ENCODE assay signal across 15 cellular contexts in genomic region chr21:38793926-38794713, GRCh38. TPM values are rescaled to one million over a fixed set of nuclear protein-coding genes. Genes with fewer than 3 reads are reported as not detected.
DNase-seq lines count a peak whose midpoint lies in the region; ATAC-seq, FAIRE-seq and TF ChIP-seq lines count a peak whose summit lies in the region.
"Had no signal": no experiment of that assay in that cellular context is flagged by ENCODE, and none has a peak within 500 bp of the region (broad histone marks: within the 10 kb centered on the region; RNA-seq: fewer than 3 reads in every experiment).

No MANE protein-coding gene starts in this region.

- WGBS in A549 (ENCODE audit: missing lambda C conversion rate) = 79% methylated on average over 12 of the region's 16 CpGs
- 77% methylated on average over 16 of the region's 16 CpGs for WGBS in hepatocyte (ENCODE audit: low lambda C conversion rate, missing lambda C conversion rate)

- H3K27me3 ChIP-seq in hepatocyte = no peaks in the 10 kb centered on the region
- H3K27me3 ChIP-seq: thyroid gland had no signal

- no peaks in the 10 kb centered on the region for H3K36me3 ChIP-seq in hepatocyte (replicated peaks; ENCODE audit: insufficient read depth, low read depth)
- H3K36me3 ChIP-seq: thyroid gland had no signal

- no peaks in the 10 kb centered on the region for H4K20me1 ChIP-seq in hepatocyte (ENCODE audit: insufficient read depth, poor library complexity, severe bottlenecking)

- H3K4me3 ChIP-seq in A549 = no peak overlapping the region
- H3K4me3 ChIP-seq in hepatocyte = no peak overlapping the region
- H3K4me3 ChIP-seq: thyroid gland had no signal

- no peak overlapping the region for H2AFZ ChIP-seq in hepatocyte

- DNase-seq in A549 (ENCODE audit: low read depth in 1 of 2, low spot score in 1 of 2) (peak in 1 of 2 experiments; percentile 71), DMS79 treated with DMSO at 0.1 percent for 48 hours (lab: John Stamatoyannopoulos, UW) (peak; percentile 58), NCI-H510A treated with DMSO at 0.1 percent for 48 hours (lab: John Stamatoyannopoulos, UW) (peak; percentile 96), hepatocyte (ENCODE audit: low spot score) (peak; percentile 73), ureter (ENCODE audit: low spot score) (no peak), substantia nigra (lab: John Stamatoyannopoulos, UW) (no peak)
- DNase-seq: activated CD4-positive, alpha-beta T cell treated with anti-CD3 and anti-CD28 coated beads, Interleukin-2, amount 50 U/mL, for 48 hours; activated T-cell treated with anti-CD3 and anti-CD28 coated beads, Interleukin-2, amount 50 U/mL, for 24 hours; EL; GOT3; NCI-H187; T-cell had no signal

- CTCF ChIA-PET in A549 (lab: Yijun Ruan, JAX) = interaction anchor here (1.1 kb wide), 1 partner anchor 17 kb away, joined by 3 read pairs; no protein-coding TSS in a partner anchor

- H3K9me2 ChIP-seq in hepatocyte (replicated peaks; ENCODE audit: insufficient read depth) = no peaks in the 10 kb centered on the region

- TF ChIP-seq POLR2A in A549 (IDR thresholded peaks at IDR 0.05; ENCODE audit: low read length) = no peak

- no peak for TF ChIP-seq CTCF in A549 (IDR thresholded peaks at IDR 0.05)
- TF ChIP-seq CTCF in hepatocyte (IDR thresholded peaks at IDR 0.05; ENCODE audit: poor library complexity) = no peak

- H3K9me3 ChIP-seq in A549 = 0 out of 3 replicates have a peak, but pooled peaks cover 14% of the 10 kb centered on the region
- H3K9me3 ChIP-seq in hepatocyte (ENCODE audit: low read depth) = no peaks in the 10 kb centered on the region
- H3K9me3 ChIP-seq: thyroid gland had no signal

- POLR2A ChIA-PET in A549 (lab: Yijun Ruan, JAX) = no interaction called here

- TF ChIP-seq EP300 in A549 (IDR thresholded peaks at IDR 0.05) = no peak

- H3K27ac ChIP-seq in A549 (peak overlapping the region; percentile 98 to 99; a peak in 5 of 6 replicates), hepatocyte (peak overlapping the region; percentile 97), substantia nigra (ENCODE audit: low read depth, low read length, poor library complexity, severe bottlenecking) (no peak overlapping the region)
- H3K27ac ChIP-seq: thyroid gland had no signal

- TF ChIP-seq RAD21 in A549 (conservative IDR thresholded peaks at IDR 0.05 in 1 of 2, IDR thresholded peaks at IDR 0.05 in 1 of 2) = no peak

- H3K79me2 ChIP-seq in hepatocyte = no peaks in the 10 kb centered on the region

- no peak for FAIRE-seq in A549 (lab: Jason Lieb, UNC)

- H3K4me2 ChIP-seq in A549 (0 out of 3 replicates have a peak overlapping the region, but pooled peaks have one; percentile 5), hepatocyte (no peak overlapping the region)

- H3K4me1 ChIP-seq in A549 = peaks cover 48% of the 10 kb centered on the region
- peaks cover 38% of the 10 kb centered on the region for H3K4me1 ChIP-seq in hepatocyte (ENCODE audit: insufficient read depth)
- H3K4me1 ChIP-seq: thyroid gland had no signal

- ATAC-seq in A549 (peak in 1 of 2 experiments; percentile 18; a peak in 2 of 6 replicates), GM19463 (IDR thresholded peaks at IDR 0.05; ENCODE audit: unreplicated experiment) (no peak), HG03571 (IDR thresholded peaks at IDR 0.05; ENCODE audit: unreplicated experiment) (no peak)
- ATAC-seq: T-cell had no signal

TF ChIP-seq in A549, 52 proteins besides CTCF, POLR2A, EP300 and RAD21:
- TF ChIP-seq SREBF2 (IDR thresholded peaks at IDR 0.05) (no peak), HMGXB4 (CRISPR knock-in tag; IDR thresholded peaks at IDR 0.05; ENCODE audit: borderline replicate concordance) (no peak), FOSL2 (IDR thresholded peaks at IDR 0.05) (no peak), FOSL2 (CRISPR knock-in tag; IDR thresholded peaks at IDR 0.05) (peak; percentile 13; the same call in 1 of the 2 replicates), GATA3 (IDR thresholded peaks at IDR 0.05; ENCODE audit: borderline replicate concordance) (peak; percentile 26; the same call in 1 of the 2 replicates), HES2 (IDR thresholded peaks at IDR 0.05) (no peak), REST (IDR thresholded peaks at IDR 0.05) (no peak)

RNA-seq across cellular contexts. Expression of gene ETS2, which starts 11.6 kb away (rescaled TPM):
- polyA plus RNA-seq in A549 (2011; rRNA removed) (41.6 and 42.6 TPM in 2 replicates), A549 (2017; fragmentation: RNase III; extraction: RNeasy Plus Mini Kit Qiagen cat#74134 plus additional on column Dnase treatment) (45.5 to 48.0 TPM (median 46.1 TPM) in 3 replicates), hepatocyte (104 and 106 TPM in 2 replicates)
- 35.1 and 45.9 TPM in 2 replicates for polyA plus RNA-seq in A549 (2012; cell fraction: cytosol; rRNA removed)
- polyA plus RNA-seq in A549 (2012; cell fraction: nucleus; rRNA removed) = 87.4 and 104 TPM in 2 replicates
- polyA minus RNA-seq in A549 (2011; rRNA and poly(A)+ RNA removed) = 38.4 and 46.6 TPM in 2 replicates
- total RNA-seq in hepatocyte (91.9 and 95.1 TPM in 2 replicates), ureter (221 TPM)

Comparison
In these comparisons a context has a peak if more than half of its experiments do, and no peak if none do; other contexts are left out.
1. DNase-seq: peak in DMS79 treated with DMSO at 0.1 percent for 48 hours (single experiment), NCI-H510A treated with DMSO at 0.1 percent for 48 hours (single experiment) and hepatocyte (single experiment); none in ureter (single experiment) and substantia nigra (0 of 49).